11 cellular contexts compared by ENCODE assay signal in the genomic region with DNA sequence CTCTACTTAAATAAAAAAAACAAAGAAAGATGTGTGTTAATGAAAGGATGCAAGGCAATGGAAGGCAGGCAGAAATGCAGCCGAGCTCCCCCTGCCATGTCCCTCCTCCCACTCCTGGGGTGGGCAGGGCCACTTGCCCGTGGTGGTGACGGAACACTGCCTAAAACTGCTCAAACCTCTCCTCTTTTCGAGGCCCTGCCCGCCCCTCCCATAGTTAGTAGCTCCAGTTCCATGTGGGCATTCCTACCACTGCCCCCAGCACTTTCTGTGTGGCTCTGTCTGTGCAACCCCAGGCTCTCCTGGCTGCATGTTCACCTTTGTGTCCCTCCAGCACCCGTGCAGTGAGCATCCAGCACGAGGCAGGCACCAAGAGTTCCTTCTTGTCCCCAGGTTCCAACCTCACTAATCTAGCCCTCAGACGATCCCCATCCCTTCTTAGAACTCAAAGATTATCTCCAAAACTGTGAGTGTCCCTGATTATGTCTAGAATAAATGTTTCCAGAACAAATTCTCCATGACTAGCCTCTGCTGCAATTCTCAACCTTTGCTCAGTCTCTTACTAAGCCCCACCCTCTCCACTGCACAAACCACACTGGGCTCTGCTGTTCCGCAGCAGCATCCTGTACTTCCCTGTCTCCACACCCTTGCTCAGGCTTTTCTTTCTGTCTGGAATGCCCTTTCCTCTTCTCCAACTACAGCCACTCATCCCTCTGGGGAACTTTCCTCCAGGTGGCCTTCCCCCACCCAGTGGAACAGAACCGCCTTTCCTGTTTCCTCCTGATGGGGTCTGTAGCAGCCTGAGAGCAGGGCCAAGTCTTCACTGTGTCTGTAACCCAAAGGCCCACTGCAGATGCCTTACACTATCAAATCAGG. TPM values are rescaled to one million over a fixed set of nuclear protein-coding genes. Genes with fewer than 3 reads are reported as not detected.
DNase-seq lines count a peak whose midpoint lies in the region; ATAC-seq and TF ChIP-seq lines count a peak whose summit lies in the region.
"Had no signal": no experiment of that assay in that cellular context is flagged by ENCODE, and none has a peak within 500 bp of the region (broad histone marks: within the 10 kb centered on the region; RNA-seq: fewer than 3 reads in every experiment).

No MANE protein-coding gene starts in this region.

- no peak for DNase-seq in activated T-cell treated with anti-CD3 and anti-CD28 coated beads, Interleukin-2, amount 50 U/mL, for 24 hours
- DNase-seq in activated T-cell treated with anti-CD3 and anti-CD28 coated beads for 4 hours (no peak), astrocyte of the cerebellum (ENCODE audit: low read depth) (no peak), left colon (peak; percentile 54 to 80), tibial artery (no peak), T-helper 9 cell (no peak), medulla oblongata (ENCODE audit: extremely low spot score) (no peak)
- DNase-seq in activated T-helper 2 cell treated with anti-CD3 and anti-CD28 coated beads, Interferon-gamma antibody, Interleukin-2, Interleukin-4, amounts not matched to agents 10 μg/mL and 5 μg/mL and 100 μg/mL, durations not matched to agents 14 hours and 24 hours and 36 hours (ENCODE audit: low spot score): no peak
- DNase-seq: cerebellar nuclear complex, NCI-H146 had no signal

- no peaks in the 10 kb centered on the region for H3K9me3 ChIP-seq in tibial artery

- peak overlapping the region; percentile 48 to 54 for H3K27ac ChIP-seq in tibial artery

- peak overlapping the region; percentile 39 for H3K27ac Mint-ChIP-seq in activated T-cell treated with anti-CD3 and anti-CD28 coated beads, Interleukin-2, amount 50 U/mL, for 24 hours
- H3K27ac Mint-ChIP-seq in activated T-helper 2 cell treated with anti-CD3 and anti-CD28 coated beads, Interferon-gamma antibody, Interleukin-2, Interleukin-4, amounts not matched to agents 10 μg/mL and 5 μg/mL and 100 μg/mL, durations not matched to agents 14 hours and 24 hours and 36 hours: no peak overlapping the region
- H3K27ac Mint-ChIP-seq: mesothelial cell of epicardium had no signal

- H3K9me3 Mint-ChIP-seq in activated T-cell treated with anti-CD3 and anti-CD28 coated beads, Interleukin-2, amount 50 U/mL, for 24 hours: no peaks in the 10 kb centered on the region
- H3K9me3 Mint-ChIP-seq in activated T-helper 2 cell treated with anti-CD3 and anti-CD28 coated beads, Interferon-gamma antibody, Interleukin-2, Interleukin-4, amounts not matched to agents 10 μg/mL and 5 μg/mL and 100 μg/mL, durations not matched to agents 14 hours and 24 hours and 36 hours: no peaks in the 10 kb centered on the region
- H3K9me3 Mint-ChIP-seq: mesothelial cell of epicardium had no signal

- no peak overlapping the region for H3K4me3 ChIP-seq in astrocyte of the cerebellum (ENCODE audit: low read depth, low read length)
- H3K4me3 ChIP-seq in tibial artery: no peak overlapping the region

- ATAC-seq in left colon: peak; percentile 75

- in situ Hi-C loops in astrocyte of the cerebellum (cut with HindIII; ENCODE audit: low sequenced_read_pairs): no loop called here

- TF ChIP-seq CTCF in astrocyte of the cerebellum (IDR thresholded peaks at IDR 0.05; ENCODE audit: low read depth, low read length, missing control alignments): peak; percentile 4
- no peak for TF ChIP-seq CTCF in tibial artery (IDR thresholded peaks at IDR 0.05)

- intact Hi-C loops in left colon (cut with DNase I, micrococcal nuclease) (no loop called here), tibial artery (cut with DNase I; ENCODE audit: low total_unique reads) (no loop called here)
- intact Hi-C loops in activated T-helper 2 cell treated with anti-CD3 and anti-CD28 coated beads, Interferon-gamma antibody, Interleukin-2, Interleukin-4, amounts not matched to agents 10 μg/mL and 5 μg/mL and 100 μg/mL, durations not matched to agents 14 hours and 24 hours and 36 hours (cut with micrococcal nuclease): no loop called here

- H3K4me3 Mint-ChIP-seq in activated T-cell treated with anti-CD3 and anti-CD28 coated beads, Interleukin-2, amount 50 U/mL, for 24 hours: no peak overlapping the region
- no peak overlapping the region for H3K4me3 Mint-ChIP-seq in activated T-helper 2 cell treated with anti-CD3 and anti-CD28 coated beads, Interferon-gamma antibody, Interleukin-2, Interleukin-4, amounts not matched to agents 10 μg/mL and 5 μg/mL and 100 μg/mL, durations not matched to agents 14 hours and 24 hours and 36 hours (ENCODE audit: low read depth)
- H3K4me3 Mint-ChIP-seq: mesothelial cell of epicardium had no signal

- H3K27me3 Mint-ChIP-seq in activated T-cell treated with anti-CD3 and anti-CD28 coated beads, Interleukin-2, amount 50 U/mL, for 24 hours: no peaks in the 10 kb centered on the region
- H3K27me3 Mint-ChIP-seq in activated T-helper 2 cell treated with anti-CD3 and anti-CD28 coated beads, Interferon-gamma antibody, Interleukin-2, Interleukin-4, amounts not matched to agents 10 μg/mL and 5 μg/mL and 100 μg/mL, durations not matched to agents 14 hours and 24 hours and 36 hours (ENCODE audit: low read depth): no peaks in the 10 kb centered on the region

- peaks cover 0 to 7% (median 7%) of the 10 kb centered on the region in 3 donors for H3K36me3 ChIP-seq in tibial artery

- peaks cover 54% of the 10 kb centered on the region for H3K36me3 Mint-ChIP-seq in activated T-cell treated with anti-CD3 and anti-CD28 coated beads, Interleukin-2, amount 50 U/mL, for 24 hours (ENCODE audit: low read depth)
- peaks cover 6% of the 10 kb centered on the region for H3K36me3 Mint-ChIP-seq in activated T-helper 2 cell treated with anti-CD3 and anti-CD28 coated beads, Interferon-gamma antibody, Interleukin-2, Interleukin-4, amounts not matched to agents 10 μg/mL and 5 μg/mL and 100 μg/mL, durations not matched to agents 14 hours and 24 hours and 36 hours (ENCODE audit: low read depth)
- H3K36me3 Mint-ChIP-seq: mesothelial cell of epicardium had no signal

- no peaks in the 10 kb centered on the region for H3K27me3 ChIP-seq in tibial artery

- H3K4me1 ChIP-seq in tibial artery: peaks cover 0 to 67% (median 55%) of the 10 kb centered on the region in 4 donors

- H3K4me1 Mint-ChIP-seq in activated T-cell treated with anti-CD3 and anti-CD28 coated beads, Interleukin-2, amount 50 U/mL, for 24 hours (ENCODE audit: low read depth): peaks cover 39% of the 10 kb centered on the region
- H3K4me1 Mint-ChIP-seq in activated T-helper 2 cell treated with anti-CD3 and anti-CD28 coated beads, Interferon-gamma antibody, Interleukin-2, Interleukin-4, amounts not matched to agents 10 μg/mL and 5 μg/mL and 100 μg/mL, durations not matched to agents 14 hours and 24 hours and 36 hours (ENCODE audit: low read depth): peaks cover 18% of the 10 kb centered on the region

RNA-seq across cellular contexts. Expression of a gene that starts 32.6 kb away (rescaled TPM):
- total RNA-seq in left colon: 1 to 10 TPM in 1 of 2 donors, under 1 TPM in 1; 0.64 to 1.4 TPM
- total RNA-seq in activated T-helper 2 cell treated with anti-CD3 and anti-CD28 coated beads, Interferon-gamma antibody, Interleukin-2, Interleukin-4, amounts not matched to agents 10 μg/mL and 5 μg/mL and 100 μg/mL, durations not matched to agents 14 hours and 24 hours and 36 hours: 0.41 and 0.90 TPM in 2 replicates

RNA-seq across cellular contexts. Expression of a gene that starts 45.9 kb away (rescaled TPM):
- total RNA-seq in left colon: 10 to 100 TPM; 42.7 to 44.3 TPM
- 22.3 and 22.7 TPM in 2 replicates for total RNA-seq in activated T-helper 2 cell treated with anti-CD3 and anti-CD28 coated beads, Interferon-gamma antibody, Interleukin-2, Interleukin-4, amounts not matched to agents 10 μg/mL and 5 μg/mL and 100 μg/mL, durations not matched to agents 14 hours and 24 hours and 36 hours

Comparison
In these comparisons a context has a peak if more than half of its experiments do, and no peak if none do; other contexts are left out.
1. DNase-seq: peak in left colon (2 of 2); none in activated T-cell treated with anti-CD3 and anti-CD28 coated beads, Interleukin-2, amount 50 U/mL, for 24 hours (single experiment), activated T-cell treated with anti-CD3 and anti-CD28 coated beads for 4 hours (single experiment), astrocyte of the cerebellum (single experiment), tibial artery (0 of 2), T-helper 9 cell (single experiment), activated T-helper 2 cell treated with anti-CD3 and anti-CD28 coated beads, Interferon-gamma antibody, Interleukin-2, Interleukin-4, amounts not matched to agents 10 μg/mL and 5 μg/mL and 100 μg/mL, durations not matched to agents 14 hours and 24 hours and 36 hours (single experiment) and medulla oblongata (single experiment).